In genomic region chr15:49423021-49423420, GRCh38 we compare ENCODE assay signal across 8 cellular contexts. TPM values are rescaled to one million over a fixed set of nuclear protein-coding genes. Genes with fewer than 3 reads are reported as not detected.
DNase-seq lines count a peak whose midpoint lies in the region; ATAC-seq and TF ChIP-seq lines count a peak whose summit lies in the region.

FGF7 (plus strand) TSS chr15:49423242; CDS start chr15:49424298, 1,056 bp downstream.

- H3K36me3 ChIP-seq in Karpas-422 (ENCODE audit: insufficient read depth, low read length) = no peaks in the 10 kb centered on the region
- no peaks in the 10 kb centered on the region for H3K36me3 ChIP-seq in breast epithelium
- H3K36me3 ChIP-seq in lung (ENCODE audit: control insufficient read depth in 2 of 2, insufficient read depth in 2 of 2, low read length in 2 of 2) = no peaks in the 10 kb centered on the region
- no peaks in the 10 kb centered on the region for H3K36me3 ChIP-seq in thoracic aorta

- ATAC-seq in lung (ENCODE audit: insufficient read depth, low FRiP score) = no peak
- ATAC-seq in thoracic aorta (ENCODE audit: insufficient number of reproducible peaks, low FRiP score, low read depth) = no peak
- ATAC-seq in HG02852 (IDR thresholded peaks at IDR 0.05; ENCODE audit: unreplicated experiment) = no peak

- H3K9me3 ChIP-seq in Karpas-422 (ENCODE audit: low read length) = no peaks in the 10 kb centered on the region
- H3K9me3 ChIP-seq in breast epithelium = no peaks in the 10 kb centered on the region
- no peaks in the 10 kb centered on the region for H3K9me3 ChIP-seq in lung (ENCODE audit: control insufficient read depth in 2 of 2, insufficient read depth in 1 of 2, low read length in 1 of 2)
- H3K9me3 ChIP-seq in thoracic aorta = no peaks in the 10 kb centered on the region

- intact Hi-C loops in breast epithelium (cut with DNase I; ENCODE audit: low total_unique reads) = no loop called here

- 66 to 73% methylated on average over 4 of the region's 4 CpGs for WGBS in lung, 2 donors

- H3K9ac ChIP-seq in Karpas-422 (ENCODE audit: low read length) = no peak within 1 kb of the TSS

- peak; percentile 29 for TF ChIP-seq POLR2A in breast epithelium (IDR thresholded peaks at IDR 0.05)

- no peaks in the 10 kb centered on the region for H3K9me2 ChIP-seq in Karpas-422 (replicated peaks; ENCODE audit: insufficient read depth, low read length)

- no peaks in the 10 kb centered on the region for H4K20me1 ChIP-seq in Karpas-422 (ENCODE audit: insufficient read depth, low read depth, low read length)

- H2AFZ ChIP-seq in Karpas-422 (ENCODE audit: low read length) = peak within 1 kb of the TSS; percentile 19; the same call in 1 of the 2 replicates

- H3K4me2 ChIP-seq in Karpas-422 (ENCODE audit: low read depth, low read length, poor library complexity, severe bottlenecking) = peak within 1 kb of the TSS; percentile 58

- DNase-seq in Karpas-422 = peak; percentile 44
- DNase-seq in breast epithelium (ENCODE audit: low spot score in 2 of 2) = no peak
- DNase-seq in lung (ENCODE audit: low spot score) = no peak
- no peak for DNase-seq in thoracic aorta (ENCODE audit: low spot score)
- no peak for DNase-seq in NOMO-1 treated with DMSO at 0.1 percent for 48 hours (lab: John Stamatoyannopoulos, UW; ENCODE audit: unreplicated experiment)
- no peak for DNase-seq in COR-L47 (lab: John Stamatoyannopoulos, UW)
- no peak for DNase-seq in NCI-H2081 treated with DMSO at 0.1 percent for 48 hours (lab: John Stamatoyannopoulos, UW)

- peak within 1 kb of the TSS; percentile 44 for H3K4me3 ChIP-seq in Karpas-422 (ENCODE audit: low read length)
- peak within 1 kb of the TSS; percentile 35 to 67 (median 39) for H3K4me3 ChIP-seq in breast epithelium
- no peak within 1 kb of the TSS for H3K4me3 ChIP-seq in lung
- H3K4me3 ChIP-seq in thoracic aorta = peak within 1 kb of the TSS; percentile 59

- TF ChIP-seq CTCF in breast epithelium (IDR thresholded peaks at IDR 0.05) (no peak), lung (IDR thresholded peaks at IDR 0.05; ENCODE audit: control extremely low read depth, extremely low read depth) (no peak), thoracic aorta (IDR thresholded peaks at IDR 0.05) (no peak)

- no peaks in the 10 kb centered on the region for H3K27me3 ChIP-seq in Karpas-422 (ENCODE audit: low read length)
- H3K27me3 ChIP-seq in breast epithelium = no peaks in the 10 kb centered on the region
- no peaks in the 10 kb centered on the region for H3K27me3 ChIP-seq in lung (ENCODE audit: control insufficient read depth, insufficient read depth)
- H3K27me3 ChIP-seq in thoracic aorta (replicated peaks; ENCODE audit: insufficient read depth) = no peaks in the 10 kb centered on the region

- no peaks in the 10 kb centered on the region for H3K79me2 ChIP-seq in Karpas-422 (ENCODE audit: low read length)

- H3K27ac ChIP-seq in Karpas-422 (ENCODE audit: low read length) = no peak within 1 kb of the TSS
- H3K27ac ChIP-seq in breast epithelium = peak within 1 kb of the TSS; percentile 17 to 76
- peak within 1 kb of the TSS in 1 of 2 donors; percentile 84 for H3K27ac ChIP-seq in lung (ENCODE audit: low read depth in 1 of 2, low read length in 1 of 2)
- H3K27ac ChIP-seq in thoracic aorta = no peak within 1 kb of the TSS

- H3K4me1 ChIP-seq in Karpas-422 (ENCODE audit: low read length) = no peaks in the 10 kb centered on the region
- no peaks in the 10 kb centered on the region for H3K4me1 ChIP-seq in breast epithelium
- H3K4me1 ChIP-seq in lung (ENCODE audit: control insufficient read depth in 2 of 2, insufficient read depth in 2 of 2, low read length in 2 of 2) = no peaks in the 10 kb centered on the region
- H3K4me1 ChIP-seq in thoracic aorta (ENCODE audit: control insufficient read depth in 1 of 2, low read depth in 2 of 2) = no peaks in the 10 kb centered on the region

RNA-seq across cellular contexts. Expression of gene FGF7, which starts in this region (rescaled TPM):
- total RNA-seq in Karpas-422 (2014; rRNA removed; shearing (Covaris generic); ENCODE audit: low replicate concordance) = 0.71 TPM in 1 of 2 replicates, not detected in the other
- 100 to 1,000 TPM in 1 of 3 donors, 10 to 100 TPM in 2; 33.7 to 178 (median 42.9) TPM for total RNA-seq in breast epithelium
- total RNA-seq in lung = 10 to 100 TPM; 19.3 to 32.2 TPM
- polyA plus RNA-seq in lung = 10 to 100 TPM; 11.5 to 21.0 TPM
- 10 to 100 TPM; 12.7 to 63.6 TPM for total RNA-seq in thoracic aorta

Comparison
In these comparisons a context has a peak if more than half of its experiments do, and no peak if none do; other contexts are left out.
1. Peak in DNase-seq, H3K4me3 ChIP-seq and H3K4me2 ChIP-seq in Karpas-422; RNA of the gene not detected or under 1 TPM.
2. H3K27ac ChIP-seq: peak in breast epithelium (2 of 2); none in Karpas-422 (single experiment) and thoracic aorta (0 of 2).